ENCODE assay signal across 8 cellular contexts in the genomic region with DNA sequence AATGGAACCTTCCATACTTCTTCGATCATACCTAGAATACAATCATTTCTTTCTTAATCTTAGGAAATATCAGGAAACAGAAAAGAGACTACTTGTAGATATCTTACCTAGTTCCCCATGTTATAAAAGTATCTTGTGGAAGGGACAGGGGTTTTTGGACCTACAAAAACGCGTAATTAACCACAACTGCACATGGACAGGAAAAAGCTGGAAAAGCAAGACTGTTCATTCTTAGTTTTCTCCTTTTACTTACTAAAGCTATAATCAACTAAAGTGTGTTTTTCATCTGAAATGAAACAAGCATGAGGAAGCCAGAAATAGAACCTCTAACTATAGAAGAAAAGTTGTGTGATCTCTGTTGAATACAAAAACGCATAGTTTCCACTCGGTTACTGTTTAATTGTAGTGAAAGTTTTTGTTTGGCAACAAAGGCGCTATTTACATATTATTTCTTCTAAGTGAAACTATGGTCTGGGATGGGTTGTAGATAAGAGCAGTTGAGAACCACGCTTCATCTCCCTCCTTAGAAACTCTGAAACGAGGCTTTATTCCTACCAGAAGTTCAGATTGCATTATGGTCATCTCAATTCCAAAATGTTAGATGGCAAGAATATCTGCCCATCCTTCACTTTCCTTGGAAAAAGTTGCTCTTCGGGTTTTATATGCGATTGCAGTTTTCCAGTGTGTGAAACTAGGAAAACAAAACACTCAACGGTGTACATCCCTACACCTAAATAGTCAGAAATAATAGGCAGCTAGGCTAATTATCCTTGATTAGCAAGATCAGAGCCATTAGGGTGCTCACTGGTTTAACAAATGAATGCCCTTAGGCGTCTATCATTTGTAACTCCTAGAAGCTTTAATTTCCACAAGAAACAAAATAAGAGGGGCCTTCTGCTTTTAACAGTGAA. TPM values are rescaled to one million over a fixed set of nuclear protein-coding genes. Genes with fewer than 3 reads are reported as not detected.
DNase-seq lines count a peak whose midpoint lies in the region; ATAC-seq and TF ChIP-seq lines count a peak whose summit lies in the region.

No MANE protein-coding gene starts in this region.

- H3K4me3 ChIP-seq in HL-60 (replicated peaks; ENCODE audit: insufficient read depth, low read length) (peak overlapping the region; percentile 52), body of pancreas (peak overlapping the region; percentile 61 to 66), mucosa of stomach (ENCODE audit: low read length) (no peak overlapping the region)

- peaks cover 36% of the 10 kb centered on the region for H3K27me3 ChIP-seq in CD4-positive, alpha-beta T cell (ENCODE audit: control insufficient read depth, insufficient read depth, low read length)
- H3K27me3 ChIP-seq in HL-60 (ENCODE audit: insufficient read depth, poor library complexity, severe bottlenecking) = no peaks in the 10 kb centered on the region
- no peaks in the 10 kb centered on the region for H3K27me3 ChIP-seq in body of pancreas
- H3K27me3 ChIP-seq in mucosa of stomach (ENCODE audit: control insufficient read depth, insufficient read depth, low read length) = peaks cover 29% of the 10 kb centered on the region

- peaks cover 24% of the 10 kb centered on the region for H3K4me1 Mint-ChIP-seq in CD4-positive, alpha-beta T cell (ENCODE audit: low read depth)

- no peak for TF ChIP-seq POLR2A in body of pancreas (IDR thresholded peaks at IDR 0.05)

- intact Hi-C loops in CD4-positive, alpha-beta T cell (cut with DNase I, micrococcal nuclease) = no loop called here
- intact Hi-C loops in body of pancreas (cut with DNase I) = no loop called here

- H3K36me3 Mint-ChIP-seq in CD4-positive, alpha-beta T cell (ENCODE audit: low read depth) = no peaks in the 10 kb centered on the region

- CTCF ChIA-PET in CD4-positive, alpha-beta T cell (lab: Charles Lee) = no interaction called here

- 23 to 29% methylated on average over 12 of the region's 12 CpGs for WGBS in body of pancreas, 2 donors

- peak overlapping the region; percentile 31 for H3K9ac ChIP-seq in mucosa of stomach (ENCODE audit: low read length)

- H3K27ac ChIP-seq in CD4-positive, alpha-beta T cell (ENCODE audit: low read depth, low read length) = no peak overlapping the region
- peak overlapping the region; percentile 87 for H3K27ac ChIP-seq in HL-60 (replicated peaks)
- H3K27ac ChIP-seq in body of pancreas = peak overlapping the region; percentile 71 to 90 (median 83)

- TF ChIP-seq CTCF in CD4-positive, alpha-beta T cell (IDR thresholded peaks at IDR 0.05) = no peak
- TF ChIP-seq CTCF in HL-60 (IDR thresholded peaks at IDR 0.05; ENCODE audit: insufficient read depth, low read length) = no peak
- no peak for TF ChIP-seq CTCF in body of pancreas (IDR thresholded peaks at IDR 0.05)

- no peaks in the 10 kb centered on the region for H3K9me3 Mint-ChIP-seq in CD4-positive, alpha-beta T cell

- peaks cover 61% of the 10 kb centered on the region for H3K27me3 Mint-ChIP-seq in CD4-positive, alpha-beta T cell

- no peak overlapping the region for H3K27ac Mint-ChIP-seq in CD4-positive, alpha-beta T cell

- DNase-seq in CD4-positive, alpha-beta T cell = no peak
- no peak for DNase-seq in HL-60 (ENCODE audit: low read depth in 1 of 2, low spot score in 1 of 2)
- DNase-seq in body of pancreas = no peak
- no peak for DNase-seq in SKM-1 treated with dmso at 0.1 percent for 144 hours (lab: John Stamatoyannopoulos, UW; ENCODE audit: unreplicated experiment)
- no peak for DNase-seq in NCI-H2227 (lab: John Stamatoyannopoulos, UW; ENCODE audit: unreplicated experiment)
- no peak for DNase-seq in stimulated activated CD4-positive, alpha-beta T cell treated with anti-CD3 and anti-CD28 coated beads, Interleukin-2, amount 100 ng/mL, for 24 hours

- ATAC-seq in CD4-positive, alpha-beta T cell (ENCODE audit: poor library complexity) = no peak
- no peak for ATAC-seq in body of pancreas
- no peak for ATAC-seq in HG03439 (IDR thresholded peaks at IDR 0.05; ENCODE audit: unreplicated experiment)

- H3K9me3 ChIP-seq in CD4-positive, alpha-beta T cell (ENCODE audit: control insufficient read depth, low read length) = no peaks in the 10 kb centered on the region
- H3K9me3 ChIP-seq in body of pancreas (no peaks in the 10 kb centered on the region), mucosa of stomach (ENCODE audit: control insufficient read depth, low read length) (no peaks in the 10 kb centered on the region)

- H3K36me3 ChIP-seq in body of pancreas (replicated peaks in 1 of 2; ENCODE audit: insufficient read depth in 1 of 2, low read depth in 2 of 2) (no peaks in the 10 kb centered on the region), mucosa of stomach (ENCODE audit: control insufficient read depth, insufficient read depth, low read length) (no peaks in the 10 kb centered on the region)

- POLR2A ChIA-PET in CD4-positive, alpha-beta T cell (lab: Charles Lee) = no interaction called here

- peak overlapping the region; percentile 83 for H3K4me3 Mint-ChIP-seq in CD4-positive, alpha-beta T cell

- H3K4me1 ChIP-seq in body of pancreas (peaks cover 32% of the 10 kb centered on the region), mucosa of stomach (ENCODE audit: control insufficient read depth, insufficient read depth, low read length) (no peaks in the 10 kb centered on the region)

RNA-seq across cellular contexts. Expression of a gene that starts 1.1 kb away (rescaled TPM):
- under 1 TPM; 0.34 to 0.91 TPM for total RNA-seq in CD4-positive, alpha-beta T cell
- total RNA-seq in body of pancreas = 10 to 100 TPM; 30.0 to 59.7 TPM

Comparison
In these comparisons a context has a peak if more than half of its experiments do, and no peak if none do; other contexts are left out.
1. RNA of a gene that starts 1.1 kb away (total RNA-seq): 30.0 to 59.7 TPM in body of pancreas; 0.34 to 0.91 TPM in CD4-positive, alpha-beta T cell; every median in the first group is over 10 times any median in the second.